Comparison of ENCODE assay signal across 8 cellular contexts in genomic region chr17:19648475-19649406, GRCh38. TPM values are rescaled to one million over a fixed set of nuclear protein-coding genes. Genes with fewer than 3 reads are reported as not detected.
DNase-seq lines count a peak whose midpoint lies in the region; ATAC-seq, FAIRE-seq and TF ChIP-seq lines count a peak whose summit lies in the region.

Gene ALDH3A2, plus strand, starts transcription at chr17:19648751. Its CDS starts 221 bp downstream, at chr17:19648972.

- no peaks in the 10 kb centered on the region for H4K20me1 ChIP-seq in OCI-LY1 (ENCODE audit: insufficient read depth, low read length)

- TF ChIP-seq CTCF in D721Med (IDR thresholded peaks at IDR 0.05; ENCODE audit: insufficient read depth, missing control alignments): no peak
- no peak; the same call in 1 of the 2 replicates for TF ChIP-seq CTCF in OCI-LY1 (IDR thresholded peaks at IDR 0.05; ENCODE audit: low read length)
- peak; percentile 57 for TF ChIP-seq CTCF in endodermal cell (conservative IDR thresholded peaks at IDR 0.05)

- H3K27ac ChIP-seq in HUES48 (ENCODE audit: low read depth, low read length) (peak within 1 kb of the TSS; percentile 91), OCI-LY1 (ENCODE audit: low read depth, low read length, poor library complexity, severe bottlenecking) (no peak within 1 kb of the TSS), endodermal cell (ENCODE audit: low read depth, low read length) (peak within 1 kb of the TSS; percentile 33)

- H2AFZ ChIP-seq in OCI-LY1 (ENCODE audit: low read length): 0 out of 2 replicates have a peak within 1 kb of the TSS, but pooled peaks have one; percentile 20

- H3K4me1 Mint-ChIP-seq in endodermal cell: peaks cover 35% of the 10 kb centered on the region

- H3K36me3 ChIP-seq in HUES48 (ENCODE audit: control insufficient read depth, insufficient read depth, low read length) (peaks cover 21% of the 10 kb centered on the region), OCI-LY1 (ENCODE audit: insufficient read depth, low read length) (peaks cover 22% of the 10 kb centered on the region), endodermal cell (ENCODE audit: control insufficient read depth, insufficient read depth, low read length) (peaks cover 21% of the 10 kb centered on the region)

- H3K27me3 ChIP-seq in HUES48 (ENCODE audit: control insufficient read depth, insufficient read depth, low read length) (0 out of 2 replicates have a peak, but pooled peaks cover 5% of the 10 kb centered on the region), OCI-LY1 (ENCODE audit: insufficient read depth, low read length) (no peaks in the 10 kb centered on the region), endodermal cell (ENCODE audit: control insufficient read depth, insufficient read depth, low read length, poor library complexity, severe bottlenecking) (no peaks in the 10 kb centered on the region)

- peak within 1 kb of the TSS; percentile 91 for H3K27ac Mint-ChIP-seq in endodermal cell

- no peaks in the 10 kb centered on the region for H3F3A ChIP-seq in OCI-LY1 (ENCODE audit: insufficient read depth, low read length)

- H3K9me2 ChIP-seq in OCI-LY1 (ENCODE audit: low read depth, low read length): no peaks in the 10 kb centered on the region

- peaks cover 22% of the 10 kb centered on the region for H3K36me3 Mint-ChIP-seq in endodermal cell (ENCODE audit: low read depth)

- DNase-seq in D721Med (ENCODE audit: insufficient read length, low spot score): peak; percentile 92
- DNase-seq in activated CD8-positive, alpha-beta memory T cell treated with anti-CD3 and anti-CD28 coated beads, Interleukin-2, amount 50 U/mL, for 24 hours (ENCODE audit: extremely low read depth): peak; percentile 77
- DNase-seq in endodermal cell: peak; percentile 100
- DNase-seq in mesenteric fat pad (ENCODE audit: low spot score): peak; percentile 99
- peak; percentile 86 for DNase-seq in stimulated activated CD8-positive, alpha-beta memory T cell treated with anti-CD3 and anti-CD28 coated beads, Interleukin-15, amount 100 ng/mL, for 24 hours (ENCODE audit: low read depth)

- peak within 1 kb of the TSS; percentile 79 for H3K9ac ChIP-seq in HUES48 (ENCODE audit: low read depth, low read length)
- H3K9ac ChIP-seq in OCI-LY1 (ENCODE audit: low read length): peak within 1 kb of the TSS; percentile 67
- peak within 1 kb of the TSS; percentile 66 for H3K9ac ChIP-seq in endodermal cell (ENCODE audit: extremely low read depth, low read length, poor library complexity, severe bottlenecking)

- FAIRE-seq in D721Med (lab: Jason Lieb, UNC): no peak

- ATAC-seq in GM21423 (IDR thresholded peaks at IDR 0.05; ENCODE audit: unreplicated experiment): peak; percentile 90

- peaks cover 6% of the 10 kb centered on the region for H3K79me2 ChIP-seq in OCI-LY1 (ENCODE audit: insufficient read depth, low read length)

- H3K4me3 ChIP-seq in HUES48 (ENCODE audit: low read depth, low read length) (peak within 1 kb of the TSS; percentile 91), OCI-LY1 (ENCODE audit: low read depth, low read length, poor library complexity, severe bottlenecking) (peak within 1 kb of the TSS; percentile 71), endodermal cell (ENCODE audit: low read length) (peak within 1 kb of the TSS; percentile 99)

- H3K9me3 ChIP-seq in HUES48 (ENCODE audit: control insufficient read depth, insufficient read depth, low read length): 0 out of 2 replicates have a peak, but pooled peaks cover 3% of the 10 kb centered on the region
- no peaks in the 10 kb centered on the region for H3K9me3 ChIP-seq in OCI-LY1 (ENCODE audit: low read length)
- peaks cover 16% of the 10 kb centered on the region for H3K9me3 ChIP-seq in endodermal cell (ENCODE audit: control insufficient read depth, low read length)

- WGBS in endodermal cell (ENCODE audit: insufficient coverage in 1 of 2, insufficient read length in 1 of 2), 2 experiments: 0% methylated on average over 30 to 73 of the region's 73 CpGs

- peaks cover 38% of the 10 kb centered on the region for H3K4me1 ChIP-seq in HUES48 (ENCODE audit: control insufficient read depth, insufficient read depth, low read length)
- H3K4me1 ChIP-seq in OCI-LY1 (ENCODE audit: insufficient read depth, low read length, severe bottlenecking): peaks cover 28% of the 10 kb centered on the region
- peaks cover 4% of the 10 kb centered on the region for H3K4me1 ChIP-seq in endodermal cell (ENCODE audit: control insufficient read depth, insufficient read depth, low read length)

- H3K4me2 ChIP-seq in OCI-LY1 (ENCODE audit: low read length): peak within 1 kb of the TSS; percentile 78

- H3K27me3 Mint-ChIP-seq in endodermal cell (ENCODE audit: insufficient read depth): peaks cover 24% of the 10 kb centered on the region

- peak within 1 kb of the TSS; percentile 71 for H3K4me3 Mint-ChIP-seq in endodermal cell

- H3K9me3 Mint-ChIP-seq in endodermal cell: peaks cover 16% of the 10 kb centered on the region

RNA-seq across cellular contexts. Expression of gene ALDH3A2, which starts in this region (rescaled TPM):
- total RNA-seq in endodermal cell (10 to 100 TPM; 26.9 to 60.1 TPM), mesenteric fat pad (107 TPM)
- 51.0 TPM for polyA plus RNA-seq in endodermal cell (2013, experiment 1 of 2)
- polyA plus RNA-seq in endodermal cell (2013, experiment 2 of 2): 44.7 TPM
